1 cellular context compared by ENCODE assay signal in genomic region chr1:203325004-203325417, GRCh38.
TF ChIP-seq lines count a peak whose summit lies in the region.

No MANE protein-coding gene starts in this region.

TF ChIP-seq in K562, 482 proteins besides CTCF, POLR2A, EP300 and RAD21:
- TF ChIP-seq ZNF696 (CRISPR knock-in tag; conservative IDR thresholded peaks at IDR 0.05): no peak
- peak; percentile 27; the same call in 1 of the 2 replicates for TF ChIP-seq FOSL1 (tag; conservative IDR thresholded peaks at IDR 0.05)
- TF ChIP-seq CHCHD3 (CRISPR knock-in tag; IDR thresholded peaks at IDR 0.05): no peak
- no peak for TF ChIP-seq PATZ1 (CRISPR knock-in tag; IDR thresholded peaks at IDR 0.05; ENCODE audit: borderline replicate concordance)
- TF ChIP-seq ATF4 (CRISPR knock-in tag; IDR thresholded peaks at IDR 0.05): no peak
- TF ChIP-seq CHD1 (IDR thresholded peaks at IDR 0.05; ENCODE audit: low read length): no peak
- no peak for TF ChIP-seq ZNF41 (CRISPR knock-in tag; conservative IDR thresholded peaks at IDR 0.05)
- TF ChIP-seq PKNOX1 (IDR thresholded peaks at IDR 0.05): peak; percentile 82
